Comparison of ENCODE assay signal across 23 cellular contexts in genomic region chr1:234546387-234546704, GRCh38.
DNase-seq lines count a peak whose midpoint lies in the region; ATAC-seq and TF ChIP-seq lines count a peak whose summit lies in the region.
"Had no signal": no experiment of that assay in that cellular context is flagged by ENCODE, and none has a peak within 500 bp of the region (broad histone marks: within the 10 kb centered on the region; RNA-seq: fewer than 3 reads in every experiment).

No MANE protein-coding gene starts in this region.

- in situ Hi-C loops in transverse colon (cut with MboI; ENCODE audit: low pct_ligation_motif_present in 1 of 4, low pct_unique_long_range_greater_than_20kb in 1 of 4, low sequenced_read_pairs in 3 of 4), result loop anchor here in 1 of 4 donors (10.0 kb wide), 1 partner anchor 48 kb away; no protein-coding TSS in a partner anchor

- TF ChIP-seq EP300 in transverse colon (IDR thresholded peaks at IDR 0.05; ENCODE audit: low read depth), result no peak

- 80 to 91% methylated on average over 6 to 7 of the region's 7 CpGs for WGBS in transverse colon (ENCODE audit: low coverage in 1 of 2), 2 donors

- H3K36me3 ChIP-seq in neutrophil (no peaks in the 10 kb centered on the region), transverse colon (no peaks in the 10 kb centered on the region)
- H3K36me3 ChIP-seq: Peyer's patch, tibial nerve had no signal

- H3K4me1 ChIP-seq in neutrophil (ENCODE audit: control insufficient read depth in 1 of 2, insufficient read depth in 1 of 2, low read depth in 1 of 2, low read length in 1 of 2) (peaks cover 18 to 19% of the 10 kb centered on the region in 2 experiments), transverse colon (peaks cover 26 to 39% (median 33%) of the 10 kb centered on the region in 4 donors)
- H3K4me1 ChIP-seq: parathyroid adenoma had no signal

- intact Hi-C loops in dorsolateral prefrontal cortex (cut with DNase I) (no loop called here), transverse colon (cut with DNase I; ENCODE audit: low total_unique reads) (no loop called here)

- no peak for TF ChIP-seq CTCF in VCaP (conservative IDR thresholded peaks at IDR 0.05)
- no peak for TF ChIP-seq CTCF in dorsolateral prefrontal cortex (IDR thresholded peaks at IDR 0.05 in 54 of 56, conservative IDR thresholded peaks at IDR 0.05 in 2 of 56; ENCODE audit: low read depth in 1 of 56, partially characterized antibody in 56 of 56)
- TF ChIP-seq CTCF in neutrophil (IDR thresholded peaks at IDR 0.05), result no peak
- no peak for TF ChIP-seq CTCF in transverse colon (IDR thresholded peaks at IDR 0.05)

- no peak for TF ChIP-seq POLR2A in transverse colon (IDR thresholded peaks at IDR 0.05)
- TF ChIP-seq POLR2A in erythroblast (IDR thresholded peaks at IDR 0.05; ENCODE audit: low read length), result no peak

- ATAC-seq in HG03520 (IDR thresholded peaks at IDR 0.05; ENCODE audit: unreplicated experiment), result no peak
- ATAC-seq: activated T-cell treated with anti-CD3 and anti-CD28 coated beads, Interleukin-2, amount 50 U/mL, for 4 hours; right cardiac atrium had no signal

- no peaks in the 10 kb centered on the region for H3K9me3 ChIP-seq in neutrophil
- no peaks in the 10 kb centered on the region for H3K9me3 ChIP-seq in transverse colon
- H3K9me3 ChIP-seq: Peyer's patch, tibial nerve had no signal

- DNase-seq in dorsolateral prefrontal cortex (no peak), transverse colon (no peak), activated T-cell treated with anti-CD3 and anti-CD28 coated beads for 4 hours (no peak), erythroblast (lab: John Stamatoyannopoulos, UW) (no peak)
- DNase-seq: activated CD4-positive, alpha-beta T cell treated with anti-CD3 and anti-CD28 coated beads, Interleukin-2, amount 10 ng/mL, durations not matched to agents 24 days and 14 days; activated gamma-delta T cell; activated T-cell treated with anti-CD3 and anti-CD28 coated beads, Interleukin-2, amount 50 U/mL, for 4 hours; Calu3; cerebellar nuclear complex; immature natural killer cell; NCI-H1048; NCI-H446 treated with DMSO at 0.1 percent for 48 hours; NCI-H774; Peyer's patch; right cardiac atrium; SHP77 treated with DMSO at 0.1 percent for 48 hours; stimulated activated CD4-positive, alpha-beta T cell treated with anti-CD3 and anti-CD28 coated beads, Interleukin-12 subunit alpha, Interleukin-12 subunit beta, amount 100 ng/mL, for 4 hours; stimulated activated CD4-positive, alpha-beta T cell treated with anti-CD3 and anti-CD28 coated beads, Interleukin-2, amount 100 ng/mL, for 48 hours had no signal

- H3K4me3 ChIP-seq in dorsolateral prefrontal cortex (no peak overlapping the region), neutrophil (ENCODE audit: low read depth in 1 of 2, low read length in 1 of 2) (no peak overlapping the region), transverse colon (no peak overlapping the region)
- H3K4me3 ChIP-seq: Peyer's patch, tibial nerve had no signal

- H3K27ac ChIP-seq in VCaP, result peak overlapping the region; percentile 97
- H3K27ac ChIP-seq in dorsolateral prefrontal cortex, result peak overlapping the region in 55 of 59 donors; percentile 86 to 99 (median 97)
- H3K27ac ChIP-seq in neutrophil, result peak overlapping the region; percentile 69
- H3K27ac ChIP-seq in transverse colon, result peak overlapping the region in 3 of 4 donors; percentile 72 to 93 (median 84)
- H3K27ac ChIP-seq: parathyroid adenoma had no signal

- H3K27me3 ChIP-seq in dorsolateral prefrontal cortex, result no peaks in the 10 kb centered on the region
- no peaks in the 10 kb centered on the region for H3K27me3 ChIP-seq in neutrophil
- no peaks in the 10 kb centered on the region for H3K27me3 ChIP-seq in transverse colon
- H3K27me3 ChIP-seq: Peyer's patch, tibial nerve had no signal
